29 cellular contexts compared by ENCODE assay signal in genomic region chr6:69390125-69390524, GRCh38.
DNase-seq lines count a peak whose midpoint lies in the region; ATAC-seq and TF ChIP-seq lines count a peak whose summit lies in the region.
"Had no signal": no experiment of that assay in that cellular context is flagged by ENCODE, and none has a peak within 500 bp of the region (broad histone marks: within the 10 kb centered on the region; RNA-seq: fewer than 3 reads in every experiment).

No MANE protein-coding gene starts in this region.

- H3K4me3 ChIP-seq in endodermal cell (ENCODE audit: low read length): no peak overlapping the region
- no peak overlapping the region for H3K4me3 ChIP-seq in mesendoderm (ENCODE audit: low read length)
- no peak overlapping the region for H3K4me3 ChIP-seq in sigmoid colon
- H3K4me3 ChIP-seq: dorsolateral prefrontal cortex, gastrocnemius medialis, right atrium auricular region had no signal

- no peak overlapping the region for H2BK5ac ChIP-seq in mesendoderm (ENCODE audit: low read length)

- H3K9me3 Mint-ChIP-seq in endodermal cell: no peaks in the 10 kb centered on the region
- H3K9me3 Mint-ChIP-seq: memory B cell; T-helper 1 cell treated with Interleukin-12 subunit alpha and Interleukin-12 subunit beta and Interleukin-4 antibody, amounts not matched to agents 30 μg/mL and 1 μg/mL, for 36 hours; type B pancreatic cell had no signal

- H2BK120ac ChIP-seq in mesendoderm (ENCODE audit: low read depth, low read length): no peak overlapping the region

- peak overlapping the region; percentile 30 for H3K27ac Mint-ChIP-seq in endodermal cell
- H3K27ac Mint-ChIP-seq: IgD-negative memory B cell; memory B cell; stimulated activated effector memory CD8-positive, alpha-beta T cell treated with anti-CD3 and anti-CD28 coated beads, Interleukin-12 subunit alpha, Interleukin-12 subunit beta, amount 100 ng/mL, for 72 hours; T-helper 1 cell treated with Interleukin-12 subunit alpha and Interleukin-12 subunit beta and Interleukin-4 antibody, amounts not matched to agents 30 μg/mL and 1 μg/mL, for 36 hours; type B pancreatic cell had no signal

- no peak overlapping the region for H3K56ac ChIP-seq in mesendoderm (ENCODE audit: low read length)

- WGBS in endodermal cell (ENCODE audit: insufficient coverage in 1 of 2, insufficient read length in 1 of 2), 2 experiments: 86% methylated on average over 4 of the region's 4 CpGs; no CpG with 5 or more reads in 1 of the 2 experiments
- WGBS in mesendoderm (ENCODE audit: extremely low coverage, insufficient coverage, low lambda C conversion rate): no CpG with 5 or more reads among the region's 4 CpGs
- WGBS in sigmoid colon, 2 donors: 55 to 84% methylated on average over 4 of the region's 4 CpGs

- H3K27me3 ChIP-seq in endodermal cell (ENCODE audit: control insufficient read depth, insufficient read depth, low read length, poor library complexity, severe bottlenecking) (peaks cover 28% of the 10 kb centered on the region), mesendoderm (ENCODE audit: insufficient read depth, low read length, poor library complexity) (no peaks in the 10 kb centered on the region), sigmoid colon (no peaks in the 10 kb centered on the region)
- H3K27me3 ChIP-seq: brain microvascular endothelial cell, dorsolateral prefrontal cortex, gastrocnemius medialis, right atrium auricular region had no signal

- intact Hi-C loops in sigmoid colon (cut with DNase I): no loop called here

- peak; percentile 64 for ATAC-seq in GM19351 (IDR thresholded peaks at IDR 0.05; ENCODE audit: unreplicated experiment)
- ATAC-seq: gastrocnemius medialis; left lobe of liver; stimulated activated effector memory CD8-positive, alpha-beta T cell treated with anti-CD3 and anti-CD28 coated beads, Interleukin-12 subunit alpha, Interleukin-12 subunit beta, amount 100 ng/mL, for 72 hours had no signal

- no peak overlapping the region for H3K23ac ChIP-seq in mesendoderm (ENCODE audit: low read length)

- no peak overlapping the region for H3K4ac ChIP-seq in mesendoderm (ENCODE audit: low read depth, low read length)

- H3K9ac ChIP-seq in endodermal cell (ENCODE audit: extremely low read depth, low read length, poor library complexity, severe bottlenecking) (no peak overlapping the region), mesendoderm (ENCODE audit: low read length) (no peak overlapping the region)

- no peak overlapping the region for H4K8ac ChIP-seq in mesendoderm (ENCODE audit: low read depth, low read length)

- no peaks in the 10 kb centered on the region for H3K4me1 ChIP-seq in endodermal cell (ENCODE audit: control insufficient read depth, insufficient read depth, low read length)
- H3K4me1 ChIP-seq in mesendoderm (ENCODE audit: control insufficient read depth, low read depth, low read length): no peaks in the 10 kb centered on the region
- H3K4me1 ChIP-seq in sigmoid colon: no peaks in the 10 kb centered on the region
- H3K4me1 ChIP-seq: gastrocnemius medialis, right atrium auricular region had no signal

- no peak for TF ChIP-seq POLR2A in sigmoid colon (IDR thresholded peaks at IDR 0.05)

- H3K79me1 ChIP-seq in mesendoderm (ENCODE audit: low read length): no peaks in the 10 kb centered on the region

- H3K4me2 ChIP-seq in mesendoderm (ENCODE audit: low read length): no peak overlapping the region

- H3K4me3 Mint-ChIP-seq in endodermal cell: no peak overlapping the region
- H3K4me3 Mint-ChIP-seq: IgD-negative memory B cell; memory B cell; stimulated activated effector memory CD8-positive, alpha-beta T cell treated with anti-CD3 and anti-CD28 coated beads, Interleukin-12 subunit alpha, Interleukin-12 subunit beta, amount 100 ng/mL, for 72 hours; T-helper 1 cell treated with Interleukin-12 subunit alpha and Interleukin-12 subunit beta and Interleukin-4 antibody, amounts not matched to agents 30 μg/mL and 1 μg/mL, for 36 hours; type B pancreatic cell had no signal

- no peaks in the 10 kb centered on the region for H3K9me3 ChIP-seq in endodermal cell (ENCODE audit: control insufficient read depth, low read length)
- no peaks in the 10 kb centered on the region for H3K9me3 ChIP-seq in sigmoid colon
- H3K9me3 ChIP-seq: gastrocnemius medialis, right atrium auricular region had no signal

- no peaks in the 10 kb centered on the region for H3K4me1 Mint-ChIP-seq in endodermal cell
- H3K4me1 Mint-ChIP-seq: IgD-negative memory B cell; memory B cell; stimulated activated effector memory CD8-positive, alpha-beta T cell treated with anti-CD3 and anti-CD28 coated beads, Interleukin-12 subunit alpha, Interleukin-12 subunit beta, amount 100 ng/mL, for 72 hours had no signal

- no peaks in the 10 kb centered on the region for H3K36me3 Mint-ChIP-seq in endodermal cell (ENCODE audit: low read depth)
- H3K36me3 Mint-ChIP-seq: IgD-negative memory B cell; memory B cell; stimulated activated effector memory CD8-positive, alpha-beta T cell treated with anti-CD3 and anti-CD28 coated beads, Interleukin-12 subunit alpha, Interleukin-12 subunit beta, amount 100 ng/mL, for 72 hours; type B pancreatic cell had no signal

- H2AK5ac ChIP-seq in mesendoderm (ENCODE audit: low read length): no peak overlapping the region

- no peak overlapping the region for H4K5ac ChIP-seq in mesendoderm (ENCODE audit: low read length)

- H3K27ac ChIP-seq in endodermal cell (ENCODE audit: low read depth, low read length) (no peak overlapping the region), mesendoderm (ENCODE audit: low read depth, low read length) (no peak overlapping the region), sigmoid colon (no peak overlapping the region)
- H3K27ac ChIP-seq: brain microvascular endothelial cell, dorsolateral prefrontal cortex, gastrocnemius medialis, right atrium auricular region had no signal

- no peaks in the 10 kb centered on the region for H3K36me3 ChIP-seq in endodermal cell (ENCODE audit: control insufficient read depth, insufficient read depth, low read length)
- H3K36me3 ChIP-seq in mesendoderm (ENCODE audit: control insufficient read depth, insufficient read depth, low read length): no peaks in the 10 kb centered on the region
- no peaks in the 10 kb centered on the region for H3K36me3 ChIP-seq in sigmoid colon
- H3K36me3 ChIP-seq: brain microvascular endothelial cell, gastrocnemius medialis, right atrium auricular region had no signal

- H2BK15ac ChIP-seq in mesendoderm (replicated peaks; ENCODE audit: low read depth): no peak overlapping the region

- H3K18ac ChIP-seq in mesendoderm (ENCODE audit: low read length): no peak overlapping the region

- no peak for TF ChIP-seq EP300 in sigmoid colon (IDR thresholded peaks at IDR 0.05)

- DNase-seq in KG1 (lab: John Stamatoyannopoulos, UW): peak; percentile 11
- peak; percentile 80 for DNase-seq in NOMO-1 treated with DMSO at 0.1 percent for 48 hours (lab: John Stamatoyannopoulos, UW; ENCODE audit: unreplicated experiment)
- no peak for DNase-seq in endodermal cell
- DNase-seq in RKO (ENCODE audit: low spot score): no peak
- DNase-seq in mesendoderm: no peak
- DNase-seq in sigmoid colon: no peak
- DNase-seq: activated CD4-positive, alpha-beta T cell treated with anti-CD3 and anti-CD28 coated beads for 4 hours; activated naive CD4-positive, alpha-beta T cell treated with Interleukin-2 at 50 U/mL for 16 hours; activated T-cell treated with anti-CD3 and anti-CD28 coated beads, Interleukin-2, amount 50 U/mL, for 48 hours; brain microvascular endothelial cell; dorsolateral prefrontal cortex; gastrocnemius medialis; H7; hypothalamus; NCI-H1048; NCI-H1694; NCI-H2171 treated with DMSO at 0.1 percent for 48 hours; NCI-H524 treated with DMSO at 0.1 percent for 48 hours; RPMI8226; stimulated activated CD4-positive, alpha-beta T cell treated with anti-CD3 and anti-CD28 coated beads, Interleukin-12 subunit alpha, Interleukin-12 subunit beta, amount 100 ng/mL, for 4 hours; stimulated activated CD4-positive, alpha-beta T cell treated with anti-CD3 and anti-CD28 coated beads, Interleukin-4, amount 100 ng/mL, for 24 hours had no signal

- peaks cover 20% of the 10 kb centered on the region for H3K27me3 Mint-ChIP-seq in endodermal cell (ENCODE audit: insufficient read depth)
- H3K27me3 Mint-ChIP-seq: IgD-negative memory B cell, memory B cell, type B pancreatic cell had no signal

- H3K79me2 ChIP-seq in mesendoderm (ENCODE audit: control insufficient read depth, insufficient read depth, low read length): no peaks in the 10 kb centered on the region

- TF ChIP-seq CTCF in endodermal cell (conservative IDR thresholded peaks at IDR 0.05) (no peak), sigmoid colon (IDR thresholded peaks at IDR 0.05) (no peak)

Comparison
In these comparisons a context has a peak if more than half of its experiments do, and no peak if none do; other contexts are left out.
1. DNase-seq: peak in KG1 (single experiment) and NOMO-1 treated with DMSO at 0.1 percent for 48 hours (single experiment); none in endodermal cell (single experiment), RKO (single experiment), mesendoderm (single experiment) and sigmoid colon (single experiment).